1 cellular context compared by ENCODE assay signal in the genomic region with DNA sequence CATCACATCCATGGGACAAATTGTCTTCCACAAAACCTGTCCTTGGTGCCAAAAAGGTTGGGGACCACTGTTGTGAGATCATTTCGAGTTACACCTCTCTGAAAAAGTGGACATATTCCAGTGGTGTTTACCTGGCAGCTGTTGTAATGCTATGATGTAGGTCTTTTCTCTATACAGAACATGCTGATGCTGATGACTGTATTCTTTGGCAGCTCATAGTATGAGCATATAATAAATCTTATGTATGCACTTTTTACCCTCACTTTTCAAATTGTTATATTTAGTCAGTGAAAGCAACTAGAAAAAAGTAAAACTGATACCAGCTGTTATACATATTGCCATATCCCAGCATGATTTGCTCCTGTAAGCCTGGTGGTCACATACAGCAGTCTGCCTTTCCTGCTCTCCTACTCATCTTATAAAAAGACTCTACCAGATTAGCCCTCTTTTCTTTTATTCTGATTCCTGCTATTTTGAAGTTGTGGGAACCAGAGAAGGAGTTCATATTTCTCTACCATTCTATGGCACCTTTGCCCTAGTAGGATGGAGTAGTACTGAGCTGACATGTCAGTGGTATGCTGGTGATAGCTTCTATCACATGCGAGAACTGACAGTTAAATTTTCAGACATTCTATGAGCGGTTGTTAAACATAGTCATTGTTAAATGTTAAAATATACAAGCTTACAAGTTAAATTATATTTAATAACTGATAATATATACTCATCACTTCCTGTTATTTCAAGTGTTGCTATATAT.
TF ChIP-seq lines count a peak whose summit lies in the region.

No MANE protein-coding gene starts in this region.

TF ChIP-seq in SK-N-SH, 30 proteins besides CTCF, POLR2A, EP300 and RAD21 (continued from another document):
- TF ChIP-seq, protein P1, sequence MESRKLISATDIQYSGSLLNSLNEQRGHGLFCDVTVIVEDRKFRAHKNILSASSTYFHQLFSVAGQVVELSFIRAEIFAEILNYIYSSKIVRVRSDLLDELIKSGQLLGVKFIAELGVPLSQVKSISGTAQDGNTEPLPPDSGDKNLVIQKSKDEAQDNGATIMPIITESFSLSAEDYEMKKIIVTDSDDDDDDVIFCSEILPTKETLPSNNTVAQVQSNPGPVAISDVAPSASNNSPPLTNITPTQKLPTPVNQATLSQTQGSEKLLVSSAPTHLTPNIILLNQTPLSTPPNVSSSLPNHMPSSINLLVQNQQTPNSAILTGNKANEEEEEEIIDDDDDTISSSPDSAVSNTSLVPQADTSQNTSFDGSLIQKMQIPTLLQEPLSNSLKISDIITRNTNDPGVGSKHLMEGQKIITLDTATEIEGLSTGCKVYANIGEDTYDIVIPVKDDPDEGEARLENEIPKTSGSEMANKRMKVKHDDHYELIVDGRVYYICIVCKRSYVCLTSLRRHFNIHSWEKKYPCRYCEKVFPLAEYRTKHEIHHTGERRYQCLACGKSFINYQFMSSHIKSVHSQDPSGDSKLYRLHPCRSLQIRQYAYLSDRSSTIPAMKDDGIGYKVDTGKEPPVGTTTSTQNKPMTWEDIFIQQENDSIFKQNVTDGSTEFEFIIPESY (IDR thresholded peaks at IDR 0.05; ENCODE audit: borderline replicate concordance, low read depth), result no peak
- TF ChIP-seq RCOR1 (IDR thresholded peaks at IDR 0.05; ENCODE audit: low read length), result no peak
- TF ChIP-seq, protein P2, sequence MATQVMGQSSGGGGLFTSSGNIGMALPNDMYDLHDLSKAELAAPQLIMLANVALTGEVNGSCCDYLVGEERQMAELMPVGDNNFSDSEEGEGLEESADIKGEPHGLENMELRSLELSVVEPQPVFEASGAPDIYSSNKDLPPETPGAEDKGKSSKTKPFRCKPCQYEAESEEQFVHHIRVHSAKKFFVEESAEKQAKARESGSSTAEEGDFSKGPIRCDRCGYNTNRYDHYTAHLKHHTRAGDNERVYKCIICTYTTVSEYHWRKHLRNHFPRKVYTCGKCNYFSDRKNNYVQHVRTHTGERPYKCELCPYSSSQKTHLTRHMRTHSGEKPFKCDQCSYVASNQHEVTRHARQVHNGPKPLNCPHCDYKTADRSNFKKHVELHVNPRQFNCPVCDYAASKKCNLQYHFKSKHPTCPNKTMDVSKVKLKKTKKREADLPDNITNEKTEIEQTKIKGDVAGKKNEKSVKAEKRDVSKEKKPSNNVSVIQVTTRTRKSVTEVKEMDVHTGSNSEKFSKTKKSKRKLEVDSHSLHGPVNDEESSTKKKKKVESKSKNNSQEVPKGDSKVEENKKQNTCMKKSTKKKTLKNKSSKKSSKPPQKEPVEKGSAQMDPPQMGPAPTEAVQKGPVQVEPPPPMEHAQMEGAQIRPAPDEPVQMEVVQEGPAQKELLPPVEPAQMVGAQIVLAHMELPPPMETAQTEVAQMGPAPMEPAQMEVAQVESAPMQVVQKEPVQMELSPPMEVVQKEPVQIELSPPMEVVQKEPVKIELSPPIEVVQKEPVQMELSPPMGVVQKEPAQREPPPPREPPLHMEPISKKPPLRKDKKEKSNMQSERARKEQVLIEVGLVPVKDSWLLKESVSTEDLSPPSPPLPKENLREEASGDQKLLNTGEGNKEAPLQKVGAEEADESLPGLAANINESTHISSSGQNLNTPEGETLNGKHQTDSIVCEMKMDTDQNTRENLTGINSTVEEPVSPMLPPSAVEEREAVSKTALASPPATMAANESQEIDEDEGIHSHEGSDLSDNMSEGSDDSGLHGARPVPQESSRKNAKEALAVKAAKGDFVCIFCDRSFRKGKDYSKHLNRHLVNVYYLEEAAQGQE (IDR thresholded peaks at IDR 0.05; ENCODE audit: low read depth, low read length), result no peak
- TF ChIP-seq, protein P3, sequence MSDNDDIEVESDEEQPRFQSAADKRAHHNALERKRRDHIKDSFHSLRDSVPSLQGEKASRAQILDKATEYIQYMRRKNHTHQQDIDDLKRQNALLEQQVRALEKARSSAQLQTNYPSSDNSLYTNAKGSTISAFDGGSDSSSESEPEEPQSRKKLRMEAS (IDR thresholded peaks at IDR 0.05; ENCODE audit: low read depth), result no peak
- TF ChIP-seq NRF1 (IDR thresholded peaks at IDR 0.05; ENCODE audit: low read depth, low read length), result no peak
- TF ChIP-seq SMC3 (IDR thresholded peaks at IDR 0.05; ENCODE audit: low read depth, low read length), result no peak
- no peak for TF ChIP-seq EZH2phosphoT487 (IDR thresholded peaks at IDR 0.05; ENCODE audit: borderline replicate concordance, low read depth)
- no peak for TF ChIP-seq MEF2A (IDR thresholded peaks at IDR 0.05; ENCODE audit: borderline replicate concordance, low read depth)
